Comparison of ENCODE assay signal across 8 cellular contexts in the genomic region with DNA sequence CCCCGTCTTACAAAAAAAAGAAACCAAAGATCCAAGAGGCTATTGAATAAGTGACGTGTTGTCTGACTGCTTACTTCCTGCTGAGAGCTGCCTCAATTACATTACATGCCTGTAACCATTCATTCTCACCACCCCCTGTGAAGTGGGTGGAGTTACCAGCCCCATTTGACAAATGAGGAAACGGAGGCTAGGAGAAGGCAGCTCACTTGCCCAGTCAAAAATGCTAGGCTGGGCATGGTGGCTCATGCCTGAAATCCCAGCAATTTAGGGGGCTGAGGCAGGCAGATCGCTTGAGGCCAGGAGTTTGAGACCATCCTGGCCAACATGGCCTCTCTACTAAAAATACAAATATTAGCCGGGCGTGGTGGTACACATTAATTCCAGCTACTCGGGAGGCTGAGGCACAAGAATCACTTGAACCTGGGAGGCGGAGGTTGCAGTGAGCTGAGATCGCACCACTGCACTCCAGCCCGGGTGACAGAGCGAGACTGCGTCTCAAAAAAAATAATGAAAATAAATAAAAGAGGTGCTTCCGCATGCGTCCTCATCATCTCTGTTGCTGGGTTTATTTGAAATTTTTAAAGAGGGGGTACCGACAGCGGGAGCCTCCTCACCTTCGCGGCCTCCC. TPM values are rescaled to one million over a fixed set of nuclear protein-coding genes. Genes with fewer than 3 reads are reported as not detected.
A peak's percentile ranks its signal among the peaks of the same experiment; 100 is the strongest.
DNase-seq lines count a peak whose midpoint lies in the region; ATAC-seq and TF ChIP-seq lines count a peak whose summit lies in the region.

No MANE protein-coding gene starts in this region.

- peak overlapping the region; percentile 94 to 99 (median 99) for H3K27ac Mint-ChIP-seq in CD8-positive, alpha-beta memory T cell
- H3K27ac Mint-ChIP-seq in activated T-helper 2 cell treated with anti-CD3 and anti-CD28 coated beads, Interferon-gamma antibody, Interleukin-2, Interleukin-4, amounts not matched to agents 10 μg/mL and 5 μg/mL and 100 μg/mL, durations not matched to agents 14 hours and 24 hours and 36 hours = peak overlapping the region; percentile 100
- peak overlapping the region; percentile 99 for H3K27ac Mint-ChIP-seq in osteocyte (ENCODE audit: unreplicated experiment)

- peak; percentile 42 to 69 (median 62) for DNase-seq in CD8-positive, alpha-beta memory T cell
- DNase-seq in HEK293T (ENCODE audit: extremely low spot score) (no peak), OCI-M1 (lab: John Stamatoyannopoulos, UW) (peak; percentile 42), osteocyte (ENCODE audit: extremely low spot score, unreplicated experiment) (no peak), vagina (ENCODE audit: extremely low spot score in 2 of 2) (no peak), D341Med (ENCODE audit: low spot score) (no peak)
- peak; percentile 76 for DNase-seq in activated T-helper 2 cell treated with anti-CD3 and anti-CD28 coated beads, Interferon-gamma antibody, Interleukin-2, Interleukin-4, amounts not matched to agents 10 μg/mL and 5 μg/mL and 100 μg/mL, durations not matched to agents 14 hours and 24 hours and 36 hours (ENCODE audit: low spot score)

- H3K36me3 ChIP-seq in CD8-positive, alpha-beta memory T cell (ENCODE audit: insufficient read depth, low read length) = peaks cover 4% of the 10 kb centered on the region
- H3K36me3 ChIP-seq in gastroesophageal sphincter (peaks cover 0 to 32% of the 10 kb centered on the region in 2 donors), vagina (peaks cover 0 to 15% of the 10 kb centered on the region in 2 donors)

- peaks cover 37 to 69% (median 39%) of the 10 kb centered on the region in 3 donors for H3K4me1 Mint-ChIP-seq in CD8-positive, alpha-beta memory T cell
- H3K4me1 Mint-ChIP-seq in activated T-helper 2 cell treated with anti-CD3 and anti-CD28 coated beads, Interferon-gamma antibody, Interleukin-2, Interleukin-4, amounts not matched to agents 10 μg/mL and 5 μg/mL and 100 μg/mL, durations not matched to agents 14 hours and 24 hours and 36 hours (ENCODE audit: low read depth) = peaks cover 44% of the 10 kb centered on the region
- peaks cover 46% of the 10 kb centered on the region for H3K4me1 Mint-ChIP-seq in osteocyte (ENCODE audit: unreplicated experiment)

- H3K4me3 ChIP-seq in CD8-positive, alpha-beta memory T cell (ENCODE audit: low read length) = peak overlapping the region; percentile 95
- H3K4me3 ChIP-seq in gastroesophageal sphincter (peak overlapping the region; percentile 87 to 93), vagina (peak overlapping the region; percentile 64 to 88)

- ATAC-seq in gastroesophageal sphincter = no peak

- no peak for TF ChIP-seq POLR2A in gastroesophageal sphincter (IDR thresholded peaks at IDR 0.05)
- TF ChIP-seq POLR2A in vagina (IDR thresholded peaks at IDR 0.05) = no peak

- peaks cover 48% of the 10 kb centered on the region for H3K4me1 ChIP-seq in CD8-positive, alpha-beta memory T cell (ENCODE audit: insufficient read depth, low read length)
- H3K4me1 ChIP-seq in gastroesophageal sphincter = peaks cover 0 to 68% (median 46%) of the 10 kb centered on the region in 3 donors
- peaks cover 58% of the 10 kb centered on the region for H3K4me1 ChIP-seq in vagina

- TF ChIP-seq CTCF in gastroesophageal sphincter (IDR thresholded peaks at IDR 0.05) (no peak), osteocyte (IDR thresholded peaks at IDR 0.05) (no peak), vagina (IDR thresholded peaks at IDR 0.05) (no peak)

- H3K9me3 ChIP-seq in CD8-positive, alpha-beta memory T cell (ENCODE audit: low read length) = no peaks in the 10 kb centered on the region
- H3K9me3 ChIP-seq in gastroesophageal sphincter = no peaks in the 10 kb centered on the region
- no peaks in the 10 kb centered on the region for H3K9me3 ChIP-seq in vagina

- 0 to 1% methylated on average over 14 to 18 of the region's 18 CpGs for WGBS in gastroesophageal sphincter (ENCODE audit: low coverage in 1 of 2), 2 donors

- no peaks in the 10 kb centered on the region for H3K9me3 Mint-ChIP-seq in CD8-positive, alpha-beta memory T cell
- H3K9me3 Mint-ChIP-seq in activated T-helper 2 cell treated with anti-CD3 and anti-CD28 coated beads, Interferon-gamma antibody, Interleukin-2, Interleukin-4, amounts not matched to agents 10 μg/mL and 5 μg/mL and 100 μg/mL, durations not matched to agents 14 hours and 24 hours and 36 hours = no peaks in the 10 kb centered on the region
- H3K9me3 Mint-ChIP-seq in osteocyte (ENCODE audit: unreplicated experiment) = no peaks in the 10 kb centered on the region

- H3K4me3 Mint-ChIP-seq in CD8-positive, alpha-beta memory T cell = peak overlapping the region; percentile 92 to 100 (median 99)
- H3K4me3 Mint-ChIP-seq in activated T-helper 2 cell treated with anti-CD3 and anti-CD28 coated beads, Interferon-gamma antibody, Interleukin-2, Interleukin-4, amounts not matched to agents 10 μg/mL and 5 μg/mL and 100 μg/mL, durations not matched to agents 14 hours and 24 hours and 36 hours (ENCODE audit: low read depth) = peak overlapping the region; percentile 100
- H3K4me3 Mint-ChIP-seq in osteocyte (ENCODE audit: unreplicated experiment) = peak overlapping the region; percentile 100

- peaks cover 0 to 2% of the 10 kb centered on the region in 2 donors for H3K27me3 Mint-ChIP-seq in CD8-positive, alpha-beta memory T cell
- no peaks in the 10 kb centered on the region for H3K27me3 Mint-ChIP-seq in activated T-helper 2 cell treated with anti-CD3 and anti-CD28 coated beads, Interferon-gamma antibody, Interleukin-2, Interleukin-4, amounts not matched to agents 10 μg/mL and 5 μg/mL and 100 μg/mL, durations not matched to agents 14 hours and 24 hours and 36 hours (ENCODE audit: low read depth)
- H3K27me3 Mint-ChIP-seq in osteocyte (ENCODE audit: unreplicated experiment) = no peaks in the 10 kb centered on the region

- H3K36me3 Mint-ChIP-seq in CD8-positive, alpha-beta memory T cell = peaks cover 3 to 49% (median 4%) of the 10 kb centered on the region in 3 donors
- peaks cover 40% of the 10 kb centered on the region for H3K36me3 Mint-ChIP-seq in activated T-helper 2 cell treated with anti-CD3 and anti-CD28 coated beads, Interferon-gamma antibody, Interleukin-2, Interleukin-4, amounts not matched to agents 10 μg/mL and 5 μg/mL and 100 μg/mL, durations not matched to agents 14 hours and 24 hours and 36 hours (ENCODE audit: low read depth)
- H3K36me3 Mint-ChIP-seq in osteocyte (ENCODE audit: unreplicated experiment) = peaks cover 13% of the 10 kb centered on the region

- POLR2A ChIA-PET in CD8-positive, alpha-beta memory T cell (lab: Charles Lee) = interaction anchor here (0.5 to 1.3 kb wide), 4 partner anchors 30 to 89 kb away, joined by 3 read pairs; no protein-coding TSS in a partner anchor
- POLR2A ChIA-PET in HEK293T (lab: Yijun Ruan, JAX) = interaction anchor here (0.6 to 2.1 kb wide), 17 partner anchors 9 to 456 kb away, joined by 3 to 11 read pairs (median 3); a partner anchor contains a TSS

- no peaks in the 10 kb centered on the region for H3K27me3 ChIP-seq in CD8-positive, alpha-beta memory T cell (ENCODE audit: insufficient read depth, low read length, poor library complexity, severe bottlenecking)
- H3K27me3 ChIP-seq in gastroesophageal sphincter = no peaks in the 10 kb centered on the region
- H3K27me3 ChIP-seq in vagina = no peaks in the 10 kb centered on the region

- CTCF ChIA-PET in CD8-positive, alpha-beta memory T cell (lab: Charles Lee) = interaction anchor here (0.6 to 1.7 kb wide), 3 partner anchors 32 to 1145 kb away, joined by 3 to 5 read pairs (median 3); no protein-coding TSS in a partner anchor
- CTCF ChIA-PET in HEK293T (lab: Yijun Ruan, JAX) = interaction anchor here (0.6 to 1.5 kb wide), 3 partner anchors 39 to 469 kb away, joined by 3 to 4 read pairs (median 3); no protein-coding TSS in a partner anchor

- peak overlapping the region; percentile 79 for H3K27ac ChIP-seq in CD8-positive, alpha-beta memory T cell (ENCODE audit: low read depth, low read length)
- H3K27ac ChIP-seq in gastroesophageal sphincter (peak overlapping the region in 3 of 4 donors; percentile 83 to 86 (median 84)), vagina (no peak overlapping the region)

- intact Hi-C loops in activated T-helper 2 cell treated with anti-CD3 and anti-CD28 coated beads, Interferon-gamma antibody, Interleukin-2, Interleukin-4, amounts not matched to agents 10 μg/mL and 5 μg/mL and 100 μg/mL, durations not matched to agents 14 hours and 24 hours and 36 hours (cut with micrococcal nuclease) = loop anchor here (5.0 kb wide), 2 partner anchors 56 to 91 kb away; a partner anchor contains a TSS
- intact Hi-C loops in vagina (cut with DNase I) = no loop called here

- TF ChIP-seq EP300 in gastroesophageal sphincter (IDR thresholded peaks at IDR 0.05) = no peak

RNA-seq across cellular contexts. Expression of a gene that starts 0.5 kb away (rescaled TPM):
- total RNA-seq in CD8-positive, alpha-beta memory T cell = 100 to 1,000 TPM; 163 to 168 TPM
- 162 TPM for polyA plus RNA-seq in CD8-positive, alpha-beta memory T cell
- total RNA-seq in activated T-helper 2 cell treated with anti-CD3 and anti-CD28 coated beads, Interferon-gamma antibody, Interleukin-2, Interleukin-4, amounts not matched to agents 10 μg/mL and 5 μg/mL and 100 μg/mL, durations not matched to agents 14 hours and 24 hours and 36 hours = 142 and 171 TPM in 2 replicates
- total RNA-seq in gastroesophageal sphincter (10 to 100 TPM; 52.3 to 86.1 (median 77.7) TPM), osteocyte (77.8 and 81.7 TPM in 2 replicates), vagina (135 TPM)

RNA-seq across cellular contexts. Expression of a gene that starts 0.6 kb away (rescaled TPM):
- 10 to 100 TPM; 39.0 to 41.4 TPM for total RNA-seq in CD8-positive, alpha-beta memory T cell
- polyA plus RNA-seq in CD8-positive, alpha-beta memory T cell = 8.4 TPM
- 60.8 and 69.5 TPM in 2 replicates for total RNA-seq in activated T-helper 2 cell treated with anti-CD3 and anti-CD28 coated beads, Interferon-gamma antibody, Interleukin-2, Interleukin-4, amounts not matched to agents 10 μg/mL and 5 μg/mL and 100 μg/mL, durations not matched to agents 14 hours and 24 hours and 36 hours
- total RNA-seq in gastroesophageal sphincter (10 to 100 TPM; 18.5 to 32.7 (median 30.9) TPM), osteocyte (75.9 and 77.0 TPM in 2 replicates), vagina (54.3 TPM)

RNA-seq across cellular contexts. Expression of a gene that starts 19.9 kb away (rescaled TPM):
- total RNA-seq in CD8-positive, alpha-beta memory T cell = under 1 TPM; 0.09 to 0.15 TPM
- 9.2 TPM for polyA plus RNA-seq in CD8-positive, alpha-beta memory T cell
- 0.23 TPM in 1 of 2 replicates, not detected in the other for total RNA-seq in activated T-helper 2 cell treated with anti-CD3 and anti-CD28 coated beads, Interferon-gamma antibody, Interleukin-2, Interleukin-4, amounts not matched to agents 10 μg/mL and 5 μg/mL and 100 μg/mL, durations not matched to agents 14 hours and 24 hours and 36 hours
- not detected for total RNA-seq in gastroesophageal sphincter
- total RNA-seq in osteocyte = 0.37 and 0.54 TPM in 2 replicates
- not detected for total RNA-seq in vagina

RNA-seq across cellular contexts. Expression of a gene that starts 32.2 kb away (rescaled TPM):
- not detected for total RNA-seq in CD8-positive, alpha-beta memory T cell
- not detected for polyA plus RNA-seq in CD8-positive, alpha-beta memory T cell
- total RNA-seq in activated T-helper 2 cell treated with anti-CD3 and anti-CD28 coated beads, Interferon-gamma antibody, Interleukin-2, Interleukin-4, amounts not matched to agents 10 μg/mL and 5 μg/mL and 100 μg/mL, durations not matched to agents 14 hours and 24 hours and 36 hours = not detected in 2 replicates
- total RNA-seq in gastroesophageal sphincter (under 1 TPM in 1 of 4 donors, not detected in 3; 0.54 TPM), osteocyte (0.08 TPM in 1 of 2 replicates, not detected in the other), vagina (not detected)

RNA-seq across cellular contexts. Expression of a gene that starts 45.9 kb away (rescaled TPM):
- not detected for total RNA-seq in CD8-positive, alpha-beta memory T cell
- polyA plus RNA-seq in CD8-positive, alpha-beta memory T cell = 0.79 TPM
- 0.11 and 0.18 TPM in 2 replicates for total RNA-seq in activated T-helper 2 cell treated with anti-CD3 and anti-CD28 coated beads, Interferon-gamma antibody, Interleukin-2, Interleukin-4, amounts not matched to agents 10 μg/mL and 5 μg/mL and 100 μg/mL, durations not matched to agents 14 hours and 24 hours and 36 hours
- 1 to 10 TPM in 1 of 4 donors, under 1 TPM in 2, not detected in 1; 0.16 to 1.3 (median 0.27) TPM for total RNA-seq in gastroesophageal sphincter
- total RNA-seq in osteocyte = 0.44 and 0.51 TPM in 2 replicates
- 2.0 TPM for total RNA-seq in vagina

Comparison
In these comparisons a context has a peak if more than half of its experiments do, and no peak if none do; other contexts are left out.
1. DNase-seq: peak in CD8-positive, alpha-beta memory T cell (5 of 5), OCI-M1 (single experiment) and activated T-helper 2 cell treated with anti-CD3 and anti-CD28 coated beads, Interferon-gamma antibody, Interleukin-2, Interleukin-4, amounts not matched to agents 10 μg/mL and 5 μg/mL and 100 μg/mL, durations not matched to agents 14 hours and 24 hours and 36 hours (single experiment); none in HEK293T (single experiment), osteocyte (single experiment), vagina (0 of 2) and D341Med (single experiment).
2. Peak in every context shown above with its lines, with median percentiles within 50 percentile points of each other: H3K4me3 ChIP-seq, H3K27ac Mint-ChIP-seq and H3K4me3 Mint-ChIP-seq.